ENCODE assay signal across 21 cellular contexts in genomic region chr10:30755474-30755873, GRCh38.
A peak's percentile ranks its signal among the peaks of the same experiment; 100 is the strongest.
DNase-seq lines count a peak whose midpoint lies in the region; ATAC-seq and TF ChIP-seq lines count a peak whose summit lies in the region.
"Had no signal": no experiment of that assay in that cellular context is flagged by ENCODE, and none has a peak within 500 bp of the region (broad histone marks: within the 10 kb centered on the region; RNA-seq: fewer than 3 reads in every experiment).

No MANE protein-coding gene starts in this region.

- H3K18ac ChIP-seq in mesenchymal stem cell (ENCODE audit: low read depth in 1 of 2, low read length in 2 of 2) = no peak overlapping the region

- H3K14ac ChIP-seq in mesenchymal stem cell (ENCODE audit: low read length in 2 of 2) = no peak overlapping the region

- H3K4me1 ChIP-seq in mesenchymal stem cell (ENCODE audit: control insufficient read depth, insufficient read depth, low read depth, low read length) (peaks cover 3% of the 10 kb centered on the region), thoracic aorta (ENCODE audit: control insufficient read depth in 1 of 2, low read depth in 2 of 2) (peaks cover 0 to 12% of the 10 kb centered on the region in 2 donors)

- H3K27ac ChIP-seq in mesenchymal stem cell (ENCODE audit: low read length, poor library complexity, severe bottlenecking) = no peak overlapping the region
- no peak overlapping the region for H3K27ac ChIP-seq in thoracic aorta

- no peak overlapping the region for H2AFZ ChIP-seq in mesenchymal stem cell (ENCODE audit: low read depth, low read length)

- no peak overlapping the region for H2BK120ac ChIP-seq in mesenchymal stem cell (ENCODE audit: low read depth, low read length)

- H3K27ac Mint-ChIP-seq in effector memory CD8-positive, alpha-beta T cell = no peak overlapping the region
- H3K27ac Mint-ChIP-seq: activated CD8-positive, alpha-beta memory T cell treated with anti-CD3 and anti-CD28 coated beads, Interleukin-2, amount 10 ng/mL, durations not matched to agents 7 days and 5 days; activated T-helper 2 cell treated with anti-CD3 and anti-CD28 coated beads, Interferon-gamma antibody, Interleukin-2, Interleukin-4, amounts not matched to agents 10 μg/mL and 5 μg/mL and 100 μg/mL, durations not matched to agents 14 hours and 24 hours and 36 hours had no signal

- TF ChIP-seq CTCF in HFF-Myc (IDR thresholded peaks at IDR 0.05; ENCODE audit: low read depth, low read length, missing control alignments) (no peak), fibroblast of the aortic adventitia (IDR thresholded peaks at IDR 0.05; ENCODE audit: insufficient read depth, low read length) (no peak), thoracic aorta (IDR thresholded peaks at IDR 0.05) (no peak)

- 67% methylated on average over 6 of the region's 6 CpGs for WGBS in mesenchymal stem cell

- H3K4me3 ChIP-seq in HFF-Myc (replicated peaks; ENCODE audit: low read depth, low read length) (no peak overlapping the region), fibroblast of the aortic adventitia (ENCODE audit: low read depth, low read length) (no peak overlapping the region), mesenchymal stem cell (ENCODE audit: insufficient read depth in 1 of 2, low read depth in 1 of 2, low read length in 2 of 2) (no peak overlapping the region), thoracic aorta (no peak overlapping the region)
- H3K4me3 ChIP-seq: smooth muscle cell had no signal

- no peak overlapping the region for H3K4me3 Mint-ChIP-seq in effector memory CD8-positive, alpha-beta T cell
- H3K4me3 Mint-ChIP-seq: activated CD8-positive, alpha-beta memory T cell treated with anti-CD3 and anti-CD28 coated beads, Interleukin-2, amount 10 ng/mL, durations not matched to agents 7 days and 5 days had no signal

- H3K9ac ChIP-seq in mesenchymal stem cell (ENCODE audit: low read length) = peak overlapping the region; percentile 66

- H4K8ac ChIP-seq in mesenchymal stem cell (ENCODE audit: low read length) = no peak overlapping the region

- no peak overlapping the region for H4K91ac ChIP-seq in mesenchymal stem cell (ENCODE audit: low read length)

- H3K27me3 ChIP-seq in mesenchymal stem cell (ENCODE audit: control insufficient read depth in 1 of 2, insufficient read depth in 1 of 2, low read length in 2 of 2) = no peaks in the 10 kb centered on the region
- H3K27me3 ChIP-seq in thoracic aorta (replicated peaks; ENCODE audit: insufficient read depth) = no peaks in the 10 kb centered on the region

- no peak overlapping the region for H2AK5ac ChIP-seq in mesenchymal stem cell (ENCODE audit: low read length, severe bottlenecking)

- no peak overlapping the region for H3K4me2 ChIP-seq in mesenchymal stem cell (ENCODE audit: low read length, poor library complexity, severe bottlenecking)
- H3K4me2 ChIP-seq: smooth muscle cell had no signal

- H3K27me3 Mint-ChIP-seq in effector memory CD8-positive, alpha-beta T cell = no peaks in the 10 kb centered on the region
- H3K27me3 Mint-ChIP-seq: activated CD8-positive, alpha-beta memory T cell treated with anti-CD3 and anti-CD28 coated beads, Interleukin-2, amount 10 ng/mL, durations not matched to agents 7 days and 5 days had no signal

- no peaks in the 10 kb centered on the region for H3K9me3 Mint-ChIP-seq in effector memory CD8-positive, alpha-beta T cell

- peak; percentile 16 for ATAC-seq in thoracic aorta (ENCODE audit: insufficient number of reproducible peaks, low FRiP score, low read depth)
- no peak for ATAC-seq in effector memory CD8-positive, alpha-beta T cell (replicated peaks)
- ATAC-seq: activated CD8-positive, alpha-beta memory T cell treated with anti-CD3 and anti-CD28 coated beads, Interleukin-2, amount 10 ng/mL, durations not matched to agents 7 days and 5 days; HCT116 had no signal

- H3K4ac ChIP-seq in mesenchymal stem cell (ENCODE audit: low read depth in 1 of 2, low read length in 2 of 2) = peak overlapping the region in 1 of 2 experiments; percentile 22

- no peaks in the 10 kb centered on the region for H3K79me1 ChIP-seq in mesenchymal stem cell (replicated peaks; ENCODE audit: low read length, poor library complexity, severe bottlenecking)

- no peak overlapping the region for H2BK5ac ChIP-seq in mesenchymal stem cell (ENCODE audit: low read depth, low read length, poor library complexity, severe bottlenecking)

- H2BK15ac ChIP-seq in mesenchymal stem cell (ENCODE audit: low read depth, poor library complexity, severe bottlenecking) = no peak overlapping the region

- H3K4me1 Mint-ChIP-seq in effector memory CD8-positive, alpha-beta T cell (ENCODE audit: low read depth in 2 of 2) = peaks cover 14 to 15% of the 10 kb centered on the region in 2 donors

- H3K36me3 Mint-ChIP-seq in effector memory CD8-positive, alpha-beta T cell (ENCODE audit: insufficient read depth) = no peaks in the 10 kb centered on the region

- no peaks in the 10 kb centered on the region for H3K9me3 ChIP-seq in mesenchymal stem cell (ENCODE audit: control insufficient read depth, low read length)
- no peaks in the 10 kb centered on the region for H3K9me3 ChIP-seq in thoracic aorta

- H3K36me3 ChIP-seq in mesenchymal stem cell (ENCODE audit: control insufficient read depth in 1 of 2, insufficient read depth in 2 of 2, low read depth in 1 of 2, low read length in 2 of 2) = no peaks in the 10 kb centered on the region
- no peaks in the 10 kb centered on the region for H3K36me3 ChIP-seq in thoracic aorta

- DNase-seq in HFF-Myc (ENCODE audit: extremely low read depth, low read depth) = peak; percentile 81
- peak; percentile 99 for DNase-seq in fibroblast of the aortic adventitia (ENCODE audit: low read depth)
- no peak for DNase-seq in mesenchymal stem cell
- DNase-seq in thoracic aorta (ENCODE audit: low spot score) = no peak
- DNase-seq in activated CD4-positive, alpha-beta T cell treated with anti-CD3 and anti-CD28 coated beads, Interleukin-2, amount 50 U/mL, for 1 hour = no peak
- DNase-seq in effector memory CD8-positive, alpha-beta T cell = no peak
- no peak for DNase-seq in NCI-H1048 (lab: John Stamatoyannopoulos, UW)
- DNase-seq in GOT3 (lab: John Stamatoyannopoulos, UW) = no peak
- DNase-seq: activated CD4-positive, CD25-positive, alpha-beta regulatory T cell; activated CD8-positive, alpha-beta memory T cell treated with anti-CD3 and anti-CD28 coated beads, Interleukin-2, amount 10 ng/mL, durations not matched to agents 7 days and 5 days; amygdala; C1 segment of cervical spinal cord; KG1; NCI-H1092; NCI-H2081 treated with DMSO at 0.1 percent for 48 hours; NCI-H524 treated with DMSO at 0.1 percent for 48 hours; occipital lobe; SIG-M5 had no signal

- no peak overlapping the region for H3K23ac ChIP-seq in mesenchymal stem cell (ENCODE audit: low read length in 2 of 2)

- H2BK12ac ChIP-seq in mesenchymal stem cell (ENCODE audit: low read length in 2 of 2) = no peak overlapping the region

Comparison
In these comparisons a context has a peak if more than half of its experiments do, and no peak if none do; other contexts are left out.
1. DNase-seq: peak in HFF-Myc (single experiment) and fibroblast of the aortic adventitia (single experiment); none in mesenchymal stem cell (single experiment), thoracic aorta (single experiment), activated CD4-positive, alpha-beta T cell treated with anti-CD3 and anti-CD28 coated beads, Interleukin-2, amount 50 U/mL, for 1 hour (single experiment), effector memory CD8-positive, alpha-beta T cell (0 of 3), NCI-H1048 (single experiment) and GOT3 (single experiment).